Comparison of ENCODE assay signal across 9 cellular contexts in genomic region chr21:36854391-36854790, GRCh38.
A peak's percentile ranks its signal among the peaks of the same experiment; 100 is the strongest.
DNase-seq lines count a peak whose midpoint lies in the region; ATAC-seq and TF ChIP-seq lines count a peak whose summit lies in the region.
"Had no signal": no experiment of that assay in that cellular context is flagged by ENCODE, and none has a peak within 500 bp of the region (broad histone marks: within the 10 kb centered on the region; RNA-seq: fewer than 3 reads in every experiment).

No MANE protein-coding gene starts in this region.

- H3K27ac Mint-ChIP-seq in brain, result peak overlapping the region in 1 of 5 experiments; percentile 20
- H3K27ac Mint-ChIP-seq: IgD-negative memory B cell had no signal

- no peaks in the 10 kb centered on the region for H3K27me3 ChIP-seq in AG04450 (ENCODE audit: control insufficient read depth, insufficient read depth, low read length)

- CTCF ChIA-PET in AG04450 (lab: Charles Lee), result interaction anchor here (0.6 to 1.4 kb wide), 13 partner anchors 9 to 224 kb away, joined by 3 to 10 read pairs (median 4); no protein-coding TSS in a partner anchor

- H3K9me3 ChIP-seq in AG04450 (ENCODE audit: control insufficient read depth, insufficient read depth, low read length), result no peaks in the 10 kb centered on the region

- POLR2A ChIA-PET in AG04450 (lab: Yijun Ruan, JAX), result no interaction called here

- H3K36me3 Mint-ChIP-seq in brain, result no peaks in the 10 kb centered on the region

- H3K4me3 Mint-ChIP-seq in brain, result no peak overlapping the region
- H3K4me3 Mint-ChIP-seq: IgD-negative memory B cell had no signal

- DNase-seq in AG04450 (ENCODE audit: low read depth, low spot score), result no peak
- DNase-seq in ELF-1 (ENCODE audit: low read depth, low spot score), result peak; percentile 68
- DNase-seq in NCI-H345 treated with DMSO at 0.1 percent for 48 hours (lab: John Stamatoyannopoulos, UW; ENCODE audit: unreplicated experiment), result peak; percentile 12
- no peak for DNase-seq in left lobe of liver (ENCODE audit: low spot score)
- DNase-seq in T1000 (lab: John Stamatoyannopoulos, UW), result no peak

- H3K9me3 Mint-ChIP-seq in brain, result no peaks in the 10 kb centered on the region
- H3K9me3 Mint-ChIP-seq: IgD-negative memory B cell had no signal

- H3K4me3 ChIP-seq in AG04450 (ENCODE audit: low read depth, low read length), result no peak overlapping the region

- TF ChIP-seq CTCF in AG04450 (IDR thresholded peaks at IDR 0.05; ENCODE audit: low read depth, low read length), result peak; percentile 64
- peak; percentile 62 to 73 for TF ChIP-seq CTCF in brain (conservative IDR thresholded peaks at IDR 0.05)

- ATAC-seq in left lobe of liver (peak; percentile 54), HG03378 (IDR thresholded peaks at IDR 0.05; ENCODE audit: unreplicated experiment) (no peak)
- no peak for ATAC-seq in activated CD4-positive, CD25-positive, alpha-beta regulatory T cell treated with anti-CD3 and anti-CD28 coated beads, Interleukin-2, amount 50 U/mL, for 24 hours

- H3K4me1 Mint-ChIP-seq in brain, result peaks cover 19% of the 10 kb centered on the region

- H3K27ac ChIP-seq in AG04450 (ENCODE audit: low read depth, low read length), result no peak overlapping the region

- H3K27me3 Mint-ChIP-seq in brain, result peaks cover 24% of the 10 kb centered on the region
- H3K27me3 Mint-ChIP-seq: IgD-negative memory B cell had no signal

Comparison
In these comparisons a context has a peak if more than half of its experiments do, and no peak if none do; other contexts are left out.
1. DNase-seq: peak in ELF-1 (single experiment) and NCI-H345 treated with DMSO at 0.1 percent for 48 hours (single experiment); none in AG04450 (single experiment), left lobe of liver (single experiment) and T1000 (single experiment).